ENCODE assay signal across 23 cellular contexts in genomic region chr5:178564386-178564785, GRCh38. TPM values are rescaled to one million over a fixed set of nuclear protein-coding genes. Genes with fewer than 3 reads are reported as not detected.
"Had no signal": no experiment of that assay in that cellular context is flagged by ENCODE, and none has a peak within 500 bp of the region (broad histone marks: within the 10 kb centered on the region; RNA-seq: fewer than 3 reads in every experiment).

No MANE protein-coding gene starts in this region.

- H3K27me3 ChIP-seq: ovary had no signal

- H3K9me3 Mint-ChIP-seq: activated naive CD8-positive, alpha-beta T cell treated with anti-CD3 and anti-CD28 coated beads for 36 hours; type B pancreatic cell had no signal

- H3K27ac Mint-ChIP-seq: activated B cell treated with CpG ODN at 0.5 μM for 24 hours; activated naive CD8-positive, alpha-beta T cell treated with anti-CD3 and anti-CD28 coated beads for 36 hours; naive B cell; type B pancreatic cell had no signal

- DNase-seq: activated B cell treated with CpG ODN at 0.5 μM for 24 hours; activated CD4-positive, alpha-beta T cell treated with anti-CD3 and anti-CD28 coated beads for 4 hours; activated CD4-positive, alpha-beta T cell treated with anti-CD3 and anti-CD28 coated beads, Interleukin-2, amount 50 U/mL, for 48 hours; activated naive CD4-positive, alpha-beta T cell treated with Interleukin-2 at 50 U/mL for 16 hours; activated naive CD8-positive, alpha-beta T cell treated with anti-CD3 and anti-CD28 coated beads for 36 hours; activated T-cell treated with anti-CD3 and anti-CD28 coated beads, Interleukin-2, amount 50 U/mL, for 48 hours; amniotic stem cell; cerebellar nuclear complex; cortex of kidney; foreskin melanocyte; hypothalamus; left colon; lower lobe of right lung; naive B cell; ovary; stimulated activated CD4-positive, alpha-beta T cell treated with anti-CD3 and anti-CD28 coated beads, Interleukin-4, amount 100 ng/mL, for 24 hours; stimulated activated naive CD4-positive, alpha-beta T cell treated with Interleukin-2 at 50 U/mL for 16 hours; T-helper 9 cell had no signal

- H3K36me3 ChIP-seq: lower lobe of right lung, ovary, prostate gland, thoracic aorta had no signal

- H3K4me1 ChIP-seq: lower lobe of right lung, prostate gland had no signal

- H3K4me3 ChIP-seq: lower lobe of right lung, ovary, prostate gland, thoracic aorta had no signal

- H3K36me3 Mint-ChIP-seq: naive B cell had no signal

- H3K27ac ChIP-seq: lower lobe of right lung, ovary, prostate gland, thoracic aorta had no signal

- H3K9me3 ChIP-seq: lower lobe of right lung, ovary, prostate gland, thoracic aorta had no signal

- H3K4me3 Mint-ChIP-seq: activated B cell treated with CpG ODN at 0.5 μM for 24 hours; activated naive CD8-positive, alpha-beta T cell treated with anti-CD3 and anti-CD28 coated beads for 36 hours; naive B cell; type B pancreatic cell had no signal

RNA-seq across cellular contexts. Expression of gene COL23A1, which starts 25.8 kb away (rescaled TPM):
- total RNA-seq: activated B cell treated with CpG ODN at 0.5 μM for 24 hours; T-helper 1 cell treated with Interleukin-12 subunit alpha and Interleukin-12 subunit beta and Interleukin-4 antibody, amounts not matched to agents 30 ng/mL and 1 ng/mL, for 36 hours had no signal
- polyA plus RNA-seq: keratinocyte had no signal
